8 cellular contexts compared by ENCODE assay signal in genomic region chr13:35565273-35565672, GRCh38.
"Had no signal": no experiment of that assay in that cellular context is flagged by ENCODE, and none has a peak within 500 bp of the region (broad histone marks: within the 10 kb centered on the region; RNA-seq: fewer than 3 reads in every experiment).

No MANE protein-coding gene starts in this region.

- H3K36me3 Mint-ChIP-seq: IgD-negative memory B cell had no signal

- H3K4me1 Mint-ChIP-seq: GM23338, IgD-negative memory B cell had no signal

- H3K9me3 Mint-ChIP-seq: GM23338, H9 had no signal

- H3K4me2 ChIP-seq: GM23338 had no signal

- ATAC-seq: GM23338, HepG2 had no signal

- H3K27ac ChIP-seq: HL-60 had no signal

- H3K27me3 Mint-ChIP-seq: IgD-negative memory B cell had no signal

- H3K4me3 Mint-ChIP-seq: GM23338, H9, IgD-negative memory B cell had no signal

- H2AFZ ChIP-seq: GM23338 had no signal

- DNase-seq: H9, HCEC 1CT had no signal

- H3K27ac Mint-ChIP-seq: GM23338, H9, IgD-negative memory B cell had no signal

- H3K4me3 ChIP-seq: GM23338 had no signal

- FAIRE-seq: H1, H54, HepG2 had no signal
